ENCODE assay signal across 1 cellular context in genomic region chr1:81071072-81071858, GRCh38.
TF ChIP-seq lines count a peak whose summit lies in the region.

No MANE protein-coding gene starts in this region.

TF ChIP-seq in SK-N-SH treated with all-trans-retinoic acid at 6 μM for 48 hours, 23 proteins besides CTCF, POLR2A, EP300 and RAD21 (continued from another document):
- peak; percentile 61; the same call in 1 of the 2 replicates for TF ChIP-seq PATZ1 (CRISPR knock-in tag; IDR thresholded peaks at IDR 0.05; ENCODE audit: borderline replicate concordance)
TF ChIP-seq in SK-N-SH treated with all-trans-retinoic acid at 6 μM for 48 hours: peak in this region for 7.
